ENCODE assay signal across 8 cellular contexts in genomic region chr1:37946703-37947360, GRCh38. TPM values are rescaled to one million over a fixed set of nuclear protein-coding genes. Genes with fewer than 3 reads are reported as not detected.
DNase-seq lines count a peak whose midpoint lies in the region; ATAC-seq and TF ChIP-seq lines count a peak whose summit lies in the region.

TSS of gene INPP5B (minus strand) at chr1:37947053. CDS start at chr1:37946308, 745 bp downstream.

- H3K9me3 ChIP-seq in OCI-LY1 (ENCODE audit: low read length), result no peaks in the 10 kb centered on the region
- no peaks in the 10 kb centered on the region for H3K9me3 ChIP-seq in esophagus squamous epithelium
- no peaks in the 10 kb centered on the region for H3K9me3 ChIP-seq in muscle layer of duodenum (ENCODE audit: control insufficient read depth in 1 of 2, low read length in 2 of 2)

- peaks cover 25% of the 10 kb centered on the region for H3K4me1 ChIP-seq in OCI-LY1 (ENCODE audit: insufficient read depth, low read length, severe bottlenecking)
- peaks cover 3 to 28% (median 6%) of the 10 kb centered on the region in 3 donors for H3K4me1 ChIP-seq in esophagus squamous epithelium
- H3K4me1 ChIP-seq in muscle layer of duodenum (ENCODE audit: control insufficient read depth in 1 of 2, insufficient read depth in 2 of 2, low read length in 2 of 2), result peaks cover 6 to 17% of the 10 kb centered on the region in 2 donors

- peak within 1 kb of the TSS; percentile 97 for H3K4me2 ChIP-seq in OCI-LY1 (ENCODE audit: low read length)

- H3K36me3 ChIP-seq in OCI-LY1 (ENCODE audit: insufficient read depth, low read length) (no peaks in the 10 kb centered on the region), esophagus squamous epithelium (peaks cover 0 to 21% (median 0%) of the 10 kb centered on the region in 3 donors), muscle layer of duodenum (ENCODE audit: control insufficient read depth in 1 of 2, insufficient read depth in 2 of 2, low read length in 2 of 2) (peaks cover 10 to 16% of the 10 kb centered on the region in 2 donors)

- no peaks in the 10 kb centered on the region for H3K79me2 ChIP-seq in OCI-LY1 (ENCODE audit: insufficient read depth, low read length)

- 28 to 36% methylated on average over 7 to 10 of the region's 11 CpGs for WGBS in esophagus squamous epithelium, 2 donors

- H2AFZ ChIP-seq in OCI-LY1 (ENCODE audit: low read length), result peak within 1 kb of the TSS; percentile 68

- H3K27ac ChIP-seq in OCI-LY1 (ENCODE audit: low read depth, low read length, poor library complexity, severe bottlenecking) (peak within 1 kb of the TSS; percentile 47), esophagus squamous epithelium (peak within 1 kb of the TSS; percentile 68 to 95 (median 88)), muscle layer of duodenum (ENCODE audit: low read length) (peak within 1 kb of the TSS; percentile 100)

- peak within 1 kb of the TSS; percentile 83 for H3K9ac ChIP-seq in OCI-LY1 (ENCODE audit: low read length)

- H3K27me3 ChIP-seq in OCI-LY1 (ENCODE audit: insufficient read depth, low read length) (no peaks in the 10 kb centered on the region), esophagus squamous epithelium (no peaks in the 10 kb centered on the region), muscle layer of duodenum (ENCODE audit: low read depth, low read length) (no peaks in the 10 kb centered on the region)

- intact Hi-C loops in esophagus squamous epithelium (cut with DNase I), result no loop called here

- no peaks in the 10 kb centered on the region for H3K9me2 ChIP-seq in OCI-LY1 (ENCODE audit: low read depth, low read length)

- H3F3A ChIP-seq in OCI-LY1 (ENCODE audit: insufficient read depth, low read length), result no peaks in the 10 kb centered on the region

- peak; percentile 57 for DNase-seq in activated T-cell treated with anti-CD3 and anti-CD28 coated beads, Interleukin-2, amount 50 U/mL, for 1 hour
- DNase-seq in esophagus squamous epithelium (lab: John Stamatoyannopoulos, UW), result peak; percentile 45
- DNase-seq in stimulated activated CD8-positive, alpha-beta memory T cell treated with anti-CD3 and anti-CD28 coated beads, Interleukin-7, amount 100 ng/mL, for 1 hour (ENCODE audit: low read depth in 2 of 2), result peak; percentile 20 to 41

- H4K20me1 ChIP-seq in OCI-LY1 (ENCODE audit: insufficient read depth, low read length), result no peaks in the 10 kb centered on the region

- peak in 1 of 4 donors; percentile 36 for TF ChIP-seq POLR2A in esophagus squamous epithelium (IDR thresholded peaks at IDR 0.05)

- peak within 1 kb of the TSS; percentile 86 for H3K4me3 ChIP-seq in OCI-LY1 (ENCODE audit: low read depth, low read length, poor library complexity, severe bottlenecking)
- peak within 1 kb of the TSS; percentile 33 to 75 (median 61) for H3K4me3 ChIP-seq in esophagus squamous epithelium
- peak within 1 kb of the TSS; percentile 74 to 86 for H3K4me3 ChIP-seq in muscle layer of duodenum (ENCODE audit: low read depth in 1 of 2, low read length in 2 of 2)

- TF ChIP-seq CTCF in OCI-LY1 (IDR thresholded peaks at IDR 0.05; ENCODE audit: low read length), result no peak
- peak in 1 of 6 experiments; percentile 27 for TF ChIP-seq CTCF in esophagus squamous epithelium (IDR thresholded peaks at IDR 0.05)

- ATAC-seq in GM18502 (IDR thresholded peaks at IDR 0.05; ENCODE audit: poor library complexity, unreplicated experiment) (peak; percentile 94), HG02840 (IDR thresholded peaks at IDR 0.05; ENCODE audit: low FRiP score, unreplicated experiment) (peak; percentile 89), HG03457 (IDR thresholded peaks at IDR 0.05; ENCODE audit: unreplicated experiment) (no peak)

RNA-seq across cellular contexts. Expression of gene INPP5B, which starts in this region (rescaled TPM):
- total RNA-seq in esophagus squamous epithelium, result 10 to 100 TPM in 3 of 4 donors, 1 to 10 TPM in 1; 6.2 to 20.4 (median 13.7) TPM

Comparison
In these comparisons a context has a peak if more than half of its experiments do, and no peak if none do; other contexts are left out.
1. H3K27ac ChIP-seq: peak in every context shown above with its lines; median percentile 100 in muscle layer of duodenum; 88 in esophagus squamous epithelium; 47 in OCI-LY1.